In genomic region chr1:31714442-31715096, GRCh38 we compare ENCODE assay signal across 8 cellular contexts. TPM values are rescaled to one million over a fixed set of nuclear protein-coding genes. Genes with fewer than 3 reads are reported as not detected.
DNase-seq lines count a peak whose midpoint lies in the region; ATAC-seq, FAIRE-seq and TF ChIP-seq lines count a peak whose summit lies in the region.

No MANE protein-coding gene starts in this region.

- H2AFZ ChIP-seq in keratinocyte (ENCODE audit: control insufficient read depth, low read length), result peak overlapping the region; percentile 10

- H3K9me1 ChIP-seq in keratinocyte (ENCODE audit: control insufficient read depth, extremely low read depth, insufficient read depth, low read length), result peaks cover 4% of the 10 kb centered on the region

- H3K27me3 ChIP-seq in SJSA1 (replicated peaks) (no peaks in the 10 kb centered on the region), keratinocyte (ENCODE audit: control insufficient read depth, extremely low read depth, insufficient read depth, low read length) (no peaks in the 10 kb centered on the region)

- H3K9ac ChIP-seq in keratinocyte (ENCODE audit: control insufficient read depth, extremely low read depth, insufficient read depth, low read length), result no peak overlapping the region

- H3K36me3 ChIP-seq in SJSA1 (no peaks in the 10 kb centered on the region), keratinocyte (ENCODE audit: control insufficient read depth in 2 of 2, extremely low read depth in 1 of 2, insufficient read depth in 2 of 2, low read length in 2 of 2) (no peaks in the 10 kb centered on the region)

- TF ChIP-seq CTCF in keratinocyte (optimal IDR thresholded peaks at IDR 0.05 in 1 of 3, IDR thresholded peaks at IDR 0.05 in 1 of 3, conservative IDR thresholded peaks at IDR 0.05 in 1 of 3; ENCODE audit: extremely low read depth in 1 of 3, insufficient read depth in 2 of 3, low read length in 3 of 3), result peak; percentile 38 to 85 (median 51)

- H3K4me3 ChIP-seq in SJSA1 (peak overlapping the region; percentile 12), keratinocyte (ENCODE audit: control insufficient read depth in 2 of 3, extremely low read depth in 1 of 3, insufficient read depth in 2 of 3, low read depth in 1 of 3, low read length in 3 of 3) (no peak overlapping the region)

- H4K20me1 ChIP-seq in keratinocyte (ENCODE audit: control insufficient read depth, extremely low read depth, insufficient read depth, low read length), result no peaks in the 10 kb centered on the region

- DNase-seq in NOMO-1 (lab: John Stamatoyannopoulos, UW; ENCODE audit: unreplicated experiment in 2 of 2), result peak; percentile 4 to 13
- no peak for DNase-seq in NOMO-1 treated with dmso at 0.1 percent for 144 hours (lab: John Stamatoyannopoulos, UW; ENCODE audit: unreplicated experiment)
- DNase-seq in SJSA1 (ENCODE audit: low read depth in 1 of 2, low spot score in 2 of 2), result peak; percentile 99
- peak; percentile 73 for DNase-seq in cerebellum (ENCODE audit: low spot score)
- peak; percentile 40 for DNase-seq in keratinocyte (ENCODE audit: low read depth, low spot score)
- peak; percentile 12 for DNase-seq in stimulated activated CD4-positive, alpha-beta T cell treated with anti-CD3 and anti-CD28 coated beads, Interleukin-1b, Interleukin-23, amount 100 ng/mL, for 48 hours

- no peaks in the 10 kb centered on the region for H3K9me3 ChIP-seq in SJSA1 (replicated peaks)
- H3K9me3 ChIP-seq in keratinocyte (ENCODE audit: control insufficient read depth, low read depth, low read length), result no peaks in the 10 kb centered on the region

- FAIRE-seq in keratinocyte (lab: Jason Lieb, UNC), result no peak

- H3K4me1 ChIP-seq in SJSA1 (replicated peaks) (peaks cover 63% of the 10 kb centered on the region), keratinocyte (ENCODE audit: control insufficient read depth, extremely low read depth, insufficient read depth, low read length) (peaks cover 48% of the 10 kb centered on the region)

- ATAC-seq in HG03439 (IDR thresholded peaks at IDR 0.05; ENCODE audit: unreplicated experiment) (no peak), GM18520 (IDR thresholded peaks at IDR 0.05; ENCODE audit: unreplicated experiment) (no peak)

- H3K4me2 ChIP-seq in keratinocyte (ENCODE audit: control insufficient read depth, extremely low read depth, insufficient read depth, low read depth, low read length), result peak overlapping the region; percentile 20

- H3K79me2 ChIP-seq in keratinocyte (ENCODE audit: control insufficient read depth, insufficient read depth, low read length), result no peaks in the 10 kb centered on the region

- dilution Hi-C loops in keratinocyte (cut with MboI; ENCODE audit: extremely low pct_ligation_motif_present, low sequenced_read_pairs), result no loop called here

- peak overlapping the region; percentile 98 for H3K27ac ChIP-seq in SJSA1
- no peak overlapping the region for H3K27ac ChIP-seq in keratinocyte (ENCODE audit: control insufficient read depth, insufficient read depth, low read length)

RNA-seq across cellular contexts. Expression of gene COL16A1, which starts 10.8 kb away (rescaled TPM):
- total RNA-seq in SJSA1 (2014; rRNA removed; shearing (Covaris generic)), result 365 and 404 TPM in 2 replicates
- 9.3 TPM for total RNA-seq in cerebellum
- 31.2 to 75.5 TPM (median 43.4 TPM) in 3 replicates for polyA plus RNA-seq in keratinocyte
- polyA plus RNA-seq in keratinocyte (2011; ENCODE audit: low read depth), result 39.2 TPM
- polyA plus RNA-seq in keratinocyte (2011; cell fraction: cytosol; rRNA removed), result 5.4 and 11.0 TPM in 2 replicates
- polyA plus RNA-seq in keratinocyte (2011; cell fraction: nucleus; rRNA removed), result 155 and 217 TPM in 2 replicates
- 49.0 and 79.2 TPM in 2 replicates for polyA plus RNA-seq in keratinocyte (2012; ENCODE audit: low replicate concordance)
- polyA minus RNA-seq in keratinocyte, result 55.1 to 84.1 TPM (median 79.1 TPM) in 3 replicates
- 33.4 TPM for polyA minus RNA-seq in keratinocyte (2011; cell fraction: cytosol; rRNA and poly(A)+ RNA removed)
- polyA minus RNA-seq in keratinocyte (2011; cell fraction: nucleus; rRNA and poly(A)+ RNA removed), result 157 and 192 TPM in 2 replicates

RNA-seq across cellular contexts. Expression of gene ADGRB2, which starts 49.6 kb away (rescaled TPM):
- total RNA-seq in SJSA1 (2014; rRNA removed; shearing (Covaris generic)), result 15.4 and 15.8 TPM in 2 replicates
- total RNA-seq in cerebellum, result 34.0 TPM
- 0.68 to 1.6 TPM (median 0.96 TPM) in 3 replicates for polyA plus RNA-seq in keratinocyte
- 1.3 TPM for polyA plus RNA-seq in keratinocyte (2011; ENCODE audit: low read depth)
- polyA plus RNA-seq in keratinocyte (2011; cell fraction: cytosol; rRNA removed), result 0.29 and 0.51 TPM in 2 replicates
- 2.4 and 5.0 TPM in 2 replicates for polyA plus RNA-seq in keratinocyte (2011; cell fraction: nucleus; rRNA removed)
- polyA plus RNA-seq in keratinocyte (2012; ENCODE audit: low replicate concordance), result 1.0 and 1.7 TPM in 2 replicates
- 0.86 to 2.8 TPM (median 1.7 TPM) in 3 replicates for polyA minus RNA-seq in keratinocyte
- 2.3 TPM for polyA minus RNA-seq in keratinocyte (2011; cell fraction: cytosol; rRNA and poly(A)+ RNA removed)
- 2.3 and 2.8 TPM in 2 replicates for polyA minus RNA-seq in keratinocyte (2011; cell fraction: nucleus; rRNA and poly(A)+ RNA removed)

Comparison
In these comparisons a context has a peak if more than half of its experiments do, and no peak if none do; other contexts are left out.
1. RNA of gene COL16A1, which starts 10.8 kb away (total RNA-seq): 365 to 404 TPM in SJSA1; 9.3 TPM in cerebellum (single experiment); every median in the first group is over 10 times any median in the second.